32 cellular contexts compared by ENCODE assay signal in the genomic region with DNA sequence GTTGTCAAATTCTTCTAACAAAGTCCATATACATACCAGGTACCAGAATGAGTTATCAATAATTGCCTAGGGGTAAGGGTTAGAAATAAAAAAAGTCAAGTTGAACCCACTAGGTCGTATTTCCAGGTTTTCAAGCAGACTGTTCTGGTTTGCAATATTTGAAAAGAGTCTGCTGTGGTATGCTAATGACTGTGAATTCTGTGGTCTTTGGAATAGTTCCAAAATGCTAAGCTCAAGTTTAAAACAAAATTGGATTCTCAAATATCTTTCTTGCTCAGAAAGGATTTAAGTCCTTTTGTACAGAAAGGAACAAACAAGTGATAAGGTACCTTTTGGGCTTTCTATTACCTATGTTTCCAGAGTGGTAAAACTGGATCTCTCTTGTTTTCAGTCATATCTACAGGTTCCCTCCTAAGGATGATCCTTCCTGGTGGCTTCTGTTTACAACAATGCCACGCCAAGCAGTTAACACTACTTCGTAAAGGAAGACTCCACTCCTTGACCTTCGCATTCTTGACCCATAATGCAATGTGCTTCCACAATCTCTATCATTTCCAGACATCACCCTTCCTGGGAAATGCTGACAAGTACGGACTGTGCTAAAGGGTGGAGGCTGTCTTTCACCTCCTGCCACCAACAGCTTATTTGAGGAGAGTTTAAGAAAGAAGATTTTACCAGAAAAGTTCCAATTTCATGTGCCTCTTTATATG.
DNase-seq lines count a peak whose midpoint lies in the region; ATAC-seq, FAIRE-seq and TF ChIP-seq lines count a peak whose summit lies in the region.
"Had no signal": no experiment of that assay in that cellular context is flagged by ENCODE, and none has a peak within 500 bp of the region (broad histone marks: within the 10 kb centered on the region; RNA-seq: fewer than 3 reads in every experiment).

No MANE protein-coding gene starts in this region.

- H3K4me2 ChIP-seq in fibroblast of lung (ENCODE audit: extremely low read depth, insufficient read depth, low read length), result no peak overlapping the region
- H3K4me2 ChIP-seq: PC-9 had no signal

- 61 to 64% methylated on average over 5 of the region's 5 CpGs for WGBS in pancreas, 2 donors

- FAIRE-seq in pancreas (lab: Jason Lieb, UNC), result peak; percentile 34
- FAIRE-seq: bronchial epithelial cell had no signal

- peak; percentile 58 for DNase-seq in EH (ENCODE audit: low read depth)
- DNase-seq in adipocyte (ENCODE audit: low read depth), result peak; percentile 39
- peak; percentile 22 to 59 for DNase-seq in fibroblast of lung (ENCODE audit: low read depth in 2 of 2)
- DNase-seq in pancreas, result no peak
- no peak for DNase-seq in substantia nigra (lab: John Stamatoyannopoulos, UW)
- no peak for DNase-seq in DMS53 treated with DMSO at 0.1 percent for 48 hours (lab: John Stamatoyannopoulos, UW; ENCODE audit: unreplicated experiment)
- no peak for DNase-seq in stimulated activated naive CD4-positive, alpha-beta T cell treated with Interleukin-2 at 50 U/mL for 16 hours (lab: John Stamatoyannopoulos, UW)
- DNase-seq: ACHN; activated CD4-positive, alpha-beta T cell treated with anti-CD3 and anti-CD28 coated beads for 36 hours; activated CD8-positive, alpha-beta T cell treated with anti-CD3 and anti-CD28 coated beads, Interleukin-2, amount 10 ng/mL, durations not matched to agents 7 days and 5 days; activated effector memory CD4-positive, alpha-beta T cell treated with anti-CD3 and anti-CD28 coated beads, Interleukin-2, amount 50 U/mL, for 16 hours; Calu3; DND-41; endodermal cell; hypothalamus; immature natural killer cell; MV-4-11; naive B cell; NCI-H2171; NCI-H524; NK-92 treated with Interleukin-12 subunit alpha and Interleukin-12 subunit beta, amount 100 ng/mL, for 24 hours; PC-9; Right ventricle myocardium superior; stimulated activated CD4-positive, alpha-beta T cell treated with anti-CD3 and anti-CD28 coated beads, Interleukin-2, amount 100 ng/mL, for 24 hours; trophoblast cell had no signal

- H2AFZ ChIP-seq in fibroblast of lung (ENCODE audit: low read length), result no peak overlapping the region
- H2AFZ ChIP-seq: PC-9 had no signal

- H3K36me3 ChIP-seq in adipocyte (ENCODE audit: control insufficient read depth, insufficient read depth, low read length, severe bottlenecking) (no peaks in the 10 kb centered on the region), fibroblast of lung (ENCODE audit: control insufficient read depth, insufficient read depth, low read length) (no peaks in the 10 kb centered on the region), pancreas (no peaks in the 10 kb centered on the region)
- H3K36me3 ChIP-seq: esophagus muscularis mucosa, neutrophil had no signal

- H3K9me3 ChIP-seq in adipocyte (ENCODE audit: control insufficient read depth, low read length) (no peaks in the 10 kb centered on the region), fibroblast of lung (ENCODE audit: control insufficient read depth, insufficient read depth, low read depth, low read length) (no peaks in the 10 kb centered on the region), pancreas (no peaks in the 10 kb centered on the region)
- H3K9me3 ChIP-seq: esophagus muscularis mucosa, neutrophil had no signal

- no peaks in the 10 kb centered on the region for H3K79me2 ChIP-seq in fibroblast of lung (ENCODE audit: control insufficient read depth, insufficient read depth, low read length)

- intact Hi-C loops in pancreas (cut with DNase I), result no loop called here

- ATAC-seq in pancreas, result no peak
- ATAC-seq in GM18909 (IDR thresholded peaks at IDR 0.05; ENCODE audit: poor library complexity, unreplicated experiment), result no peak
- ATAC-seq: activated CD4-positive, alpha-beta T cell treated with anti-CD3 and anti-CD28 coated beads for 36 hours; activated CD8-positive, alpha-beta T cell treated with anti-CD3 and anti-CD28 coated beads, Interleukin-2, amount 10 ng/mL, durations not matched to agents 7 days and 5 days; left lobe of liver had no signal

- H3K4me1 ChIP-seq in adipocyte (ENCODE audit: control insufficient read depth, insufficient read depth, low read length) (peaks cover 2% of the 10 kb centered on the region), fibroblast of lung (ENCODE audit: control insufficient read depth, extremely low read depth, insufficient read depth, low read length) (no peaks in the 10 kb centered on the region), pancreas (no peaks in the 10 kb centered on the region)
- H3K4me1 ChIP-seq: esophagus muscularis mucosa had no signal

- H3K9ac ChIP-seq in adipocyte (ENCODE audit: low read length) (no peak overlapping the region), fibroblast of lung (ENCODE audit: insufficient read depth, low read length) (no peak overlapping the region)

- no peak overlapping the region for H3K27ac ChIP-seq in fibroblast of lung (ENCODE audit: insufficient read depth, low read length)
- no peak overlapping the region for H3K27ac ChIP-seq in pancreas
- H3K27ac ChIP-seq in substantia nigra (ENCODE audit: low read depth, low read length, poor library complexity, severe bottlenecking), result no peak overlapping the region
- H3K27ac ChIP-seq: C4-2B, esophagus muscularis mucosa, HL-60, neutrophil, PC-9 had no signal

- no peak overlapping the region for H3K4me3 ChIP-seq in adipocyte (ENCODE audit: low read length)
- H3K4me3 ChIP-seq in fibroblast of lung (replicated peaks in 1 of 4; ENCODE audit: control extremely low read depth in 1 of 4, insufficient read depth in 1 of 4, low read depth in 3 of 4, low read length in 4 of 4), result no peak overlapping the region
- H3K4me3 ChIP-seq in pancreas, result no peak overlapping the region
- H3K4me3 ChIP-seq: esophagus muscularis mucosa, PC-9 had no signal

- no peak for TF ChIP-seq CTCF in fibroblast of lung (conservative IDR thresholded peaks at IDR 0.05 in 1 of 2, IDR thresholded peaks at IDR 0.05 in 1 of 2; ENCODE audit: low read depth in 1 of 2, low read length in 2 of 2)
- TF ChIP-seq CTCF in pancreas (IDR thresholded peaks at IDR 0.05), result no peak

- H3K27me3 ChIP-seq in adipocyte (replicated peaks; ENCODE audit: control insufficient read depth, insufficient read depth, low read length) (no peaks in the 10 kb centered on the region), fibroblast of lung (ENCODE audit: control insufficient read depth, insufficient read depth, low read length) (no peaks in the 10 kb centered on the region), pancreas (peaks cover 0 to 21% (median 0%) of the 10 kb centered on the region in 4 donors)
- H3K27me3 ChIP-seq: esophagus muscularis mucosa, neutrophil had no signal

- no peaks in the 10 kb centered on the region for H4K20me1 ChIP-seq in fibroblast of lung (ENCODE audit: control insufficient read depth, extremely low read depth, insufficient read depth, low read length)

Comparison
In these comparisons a context has a peak if more than half of its experiments do, and no peak if none do; other contexts are left out.
1. DNase-seq: peak in EH (single experiment), adipocyte (single experiment) and fibroblast of lung (2 of 2); none in pancreas (0 of 6), substantia nigra (0 of 49), DMS53 treated with DMSO at 0.1 percent for 48 hours (single experiment) and stimulated activated naive CD4-positive, alpha-beta T cell treated with Interleukin-2 at 50 U/mL for 16 hours (single experiment).